Comparison of ENCODE assay signal across 1 cellular context in the genomic region with DNA sequence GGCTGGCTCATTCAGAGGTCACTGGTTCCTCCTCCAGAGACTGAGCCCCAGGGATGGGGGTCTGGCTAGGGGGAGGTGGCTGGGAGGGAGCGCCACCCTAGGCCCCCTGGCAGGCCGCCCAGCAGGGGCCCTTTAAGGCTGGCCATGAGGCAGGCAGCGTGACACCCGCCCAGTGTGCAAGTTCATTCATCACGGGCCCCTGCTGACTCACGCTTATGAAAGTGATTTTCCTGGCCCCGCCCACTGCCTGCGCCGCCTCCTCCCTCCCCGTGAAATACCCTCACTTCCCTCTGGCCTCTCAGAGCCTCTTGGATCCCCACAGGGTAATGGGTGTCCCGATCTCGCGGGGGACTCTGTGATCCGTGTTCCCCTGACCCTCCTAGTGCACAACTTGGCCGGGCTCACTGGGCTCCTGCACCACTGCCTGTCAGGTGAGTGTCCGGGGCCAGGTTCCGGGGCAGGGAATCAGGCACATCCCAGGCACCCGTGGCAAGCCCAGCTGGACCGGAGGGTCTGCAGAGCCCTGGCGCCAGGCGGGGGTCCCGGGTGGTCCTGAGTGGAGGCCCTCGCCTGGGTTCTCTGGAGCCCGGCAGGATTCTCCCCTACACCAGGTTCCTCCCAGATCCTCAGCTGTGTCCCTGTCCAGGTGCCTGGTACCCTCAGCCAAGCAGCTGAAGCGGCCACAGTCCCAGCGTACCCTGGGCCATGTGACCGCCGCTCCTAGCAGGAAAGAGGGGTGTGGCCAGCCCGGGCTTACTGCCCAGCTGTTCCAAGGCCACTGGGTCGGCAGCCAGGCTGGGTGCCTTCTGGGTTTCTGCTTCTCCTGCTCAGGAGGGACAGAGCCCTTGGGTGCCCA.
TF ChIP-seq lines count a peak whose summit lies in the region.

A gene with protein sequence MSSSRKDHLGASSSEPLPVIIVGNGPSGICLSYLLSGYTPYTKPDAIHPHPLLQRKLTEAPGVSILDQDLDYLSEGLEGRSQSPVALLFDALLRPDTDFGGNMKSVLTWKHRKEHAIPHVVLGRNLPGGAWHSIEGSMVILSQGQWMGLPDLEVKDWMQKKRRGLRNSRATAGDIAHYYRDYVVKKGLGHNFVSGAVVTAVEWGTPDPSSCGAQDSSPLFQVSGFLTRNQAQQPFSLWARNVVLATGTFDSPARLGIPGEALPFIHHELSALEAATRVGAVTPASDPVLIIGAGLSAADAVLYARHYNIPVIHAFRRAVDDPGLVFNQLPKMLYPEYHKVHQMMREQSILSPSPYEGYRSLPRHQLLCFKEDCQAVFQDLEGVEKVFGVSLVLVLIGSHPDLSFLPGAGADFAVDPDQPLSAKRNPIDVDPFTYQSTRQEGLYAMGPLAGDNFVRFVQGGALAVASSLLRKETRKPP (plus strand): TSS at position 301 of the 856 bp plus-strand sequence. CDS start 4,432 bp downstream, outside the sequence.

TF ChIP-seq in HepG2, 621 proteins besides CTCF, POLR2A, EP300 and RAD21 (continued from another document and continues in another):
- TF ChIP-seq, protein P1, sequence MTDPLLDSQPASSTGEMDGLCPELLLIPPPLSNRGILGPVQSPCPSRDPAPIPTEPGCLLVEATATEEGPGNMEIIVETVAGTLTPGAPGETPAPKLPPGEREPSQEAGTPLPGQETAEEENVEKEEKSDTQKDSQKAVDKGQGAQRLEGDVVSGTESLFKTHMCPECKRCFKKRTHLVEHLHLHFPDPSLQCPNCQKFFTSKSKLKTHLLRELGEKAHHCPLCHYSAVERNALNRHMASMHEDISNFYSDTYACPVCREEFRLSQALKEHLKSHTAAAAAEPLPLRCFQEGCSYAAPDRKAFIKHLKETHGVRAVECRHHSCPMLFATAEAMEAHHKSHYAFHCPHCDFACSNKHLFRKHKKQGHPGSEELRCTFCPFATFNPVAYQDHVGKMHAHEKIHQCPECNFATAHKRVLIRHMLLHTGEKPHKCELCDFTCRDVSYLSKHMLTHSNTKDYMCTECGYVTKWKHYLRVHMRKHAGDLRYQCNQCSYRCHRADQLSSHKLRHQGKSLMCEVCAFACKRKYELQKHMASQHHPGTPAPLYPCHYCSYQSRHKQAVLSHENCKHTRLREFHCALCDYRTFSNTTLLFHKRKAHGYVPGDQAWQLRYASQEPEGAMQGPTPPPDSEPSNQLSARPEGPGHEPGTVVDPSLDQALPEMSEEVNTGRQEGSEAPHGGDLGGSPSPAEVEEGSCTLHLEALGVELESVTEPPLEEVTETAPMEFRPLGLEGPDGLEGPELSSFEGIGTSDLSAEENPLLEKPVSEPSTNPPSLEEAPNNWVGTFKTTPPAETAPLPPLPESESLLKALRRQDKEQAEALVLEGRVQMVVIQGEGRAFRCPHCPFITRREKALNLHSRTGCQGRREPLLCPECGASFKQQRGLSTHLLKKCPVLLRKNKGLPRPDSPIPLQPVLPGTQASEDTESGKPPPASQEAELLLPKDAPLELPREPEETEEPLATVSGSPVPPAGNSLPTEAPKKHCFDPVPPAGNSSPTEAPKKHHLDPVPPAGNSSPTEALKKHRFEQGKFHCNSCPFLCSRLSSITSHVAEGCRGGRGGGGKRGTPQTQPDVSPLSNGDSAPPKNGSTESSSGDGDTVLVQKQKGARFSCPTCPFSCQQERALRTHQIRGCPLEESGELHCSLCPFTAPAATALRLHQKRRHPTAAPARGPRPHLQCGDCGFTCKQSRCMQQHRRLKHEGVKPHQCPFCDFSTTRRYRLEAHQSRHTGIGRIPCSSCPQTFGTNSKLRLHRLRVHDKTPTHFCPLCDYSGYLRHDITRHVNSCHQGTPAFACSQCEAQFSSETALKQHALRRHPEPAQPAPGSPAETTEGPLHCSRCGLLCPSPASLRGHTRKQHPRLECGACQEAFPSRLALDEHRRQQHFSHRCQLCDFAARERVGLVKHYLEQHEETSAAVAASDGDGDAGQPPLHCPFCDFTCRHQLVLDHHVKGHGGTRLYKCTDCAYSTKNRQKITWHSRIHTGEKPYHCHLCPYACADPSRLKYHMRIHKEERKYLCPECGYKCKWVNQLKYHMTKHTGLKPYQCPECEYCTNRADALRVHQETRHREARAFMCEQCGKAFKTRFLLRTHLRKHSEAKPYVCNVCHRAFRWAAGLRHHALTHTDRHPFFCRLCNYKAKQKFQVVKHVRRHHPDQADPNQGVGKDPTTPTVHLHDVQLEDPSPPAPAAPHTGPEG (CRISPR knock-in tag; IDR thresholded peaks at IDR 0.05), result peak; percentile 65; the same call in 1 of the 2 replicates
- TF ChIP-seq TAF15 (IDR thresholded peaks at IDR 0.05; ENCODE audit: low read depth, low read length, poor library complexity, severe bottlenecking) (peak; percentile 64), ZNF235 (CRISPR knock-in tag; IDR thresholded peaks at IDR 0.05; ENCODE audit: borderline replicate concordance) (0 out of 2 replicates have a peak, but pooled peaks have one; percentile 79), ZNF841 (CRISPR knock-in tag; IDR thresholded peaks at IDR 0.05; ENCODE audit: borderline replicate concordance) (no peak), MXD4 (CRISPR knock-in tag; IDR thresholded peaks at IDR 0.05) (peak; percentile 84), TMF1 (CRISPR knock-in tag; IDR thresholded peaks at IDR 0.05; ENCODE audit: low read depth) (0 out of 2 replicates have a peak, but pooled peaks have one; percentile 12), NFYB (CRISPR knock-in tag; IDR thresholded peaks at IDR 0.05) (peak; percentile 15; the same call in 1 of the 2 replicates), RFXANK (CRISPR knock-in tag; IDR thresholded peaks at IDR 0.05) (no peak), NFKB2 (CRISPR knock-in tag; IDR thresholded peaks at IDR 0.05; ENCODE audit: borderline replicate concordance) (peak; percentile 69), NR2C2 (CRISPR knock-in tag; IDR thresholded peaks at IDR 0.05; ENCODE audit: borderline replicate concordance) (peak; percentile 59; the same call in 1 of the 2 replicates), AGO1 (IDR thresholded peaks at IDR 0.05; ENCODE audit: low read depth, low read length, poor library complexity, severe bottlenecking) (peak; percentile 71), ZNF768 (CRISPR knock-in tag; IDR thresholded peaks at IDR 0.05) (0 out of 2 replicates have a peak, but pooled peaks have one; percentile 19), KAT2B (IDR thresholded peaks at IDR 0.05; ENCODE audit: borderline replicate concordance, low read depth, low read length) (no peak), ZNF501 (CRISPR knock-in tag; IDR thresholded peaks at IDR 0.05) (peak; percentile 93), HNRNPK (IDR thresholded peaks at IDR 0.05; ENCODE audit: low read depth, low read length, poor library complexity, severe bottlenecking) (no peak), ZNF616 (CRISPR knock-in tag; IDR thresholded peaks at IDR 0.05; ENCODE audit: low read depth) (no peak), ZNF615 (CRISPR knock-in tag; IDR thresholded peaks at IDR 0.05; ENCODE audit: borderline replicate concordance) (0 out of 2 replicates have a peak, but pooled peaks have one; percentile 49), ZNF326 (CRISPR knock-in tag; IDR thresholded peaks at IDR 0.05; ENCODE audit: borderline replicate concordance) (no peak), ZNF335 (CRISPR knock-in tag; IDR thresholded peaks at IDR 0.05) (peak; percentile 94; the same call in 1 of the 2 replicates), ZNF546 (CRISPR knock-in tag; conservative IDR thresholded peaks at IDR 0.05) (no peak), ZNF225 (CRISPR knock-in tag; IDR thresholded peaks at IDR 0.05) (no peak), HOXA5 (CRISPR knock-in tag; IDR thresholded peaks at IDR 0.05) (peak; percentile 76; the same call in 1 of the 2 replicates), THAP11 (CRISPR knock-in tag; IDR thresholded peaks at IDR 0.05) (peak; percentile 69), ZNF670 (CRISPR knock-in tag; IDR thresholded peaks at IDR 0.05; ENCODE audit: borderline replicate concordance) (0 out of 2 replicates have a peak, but pooled peaks have one; percentile 6), HOXA9 (CRISPR knock-in tag; IDR thresholded peaks at IDR 0.05; ENCODE audit: borderline replicate concordance) (no peak), CBX1 (IDR thresholded peaks at IDR 0.05; ENCODE audit: low read depth) (peak; percentile 78), ESRRA (CRISPR knock-in tag; IDR thresholded peaks at IDR 0.05; ENCODE audit: low read depth) (0 out of 2 replicates have a peak, but pooled peaks have one; percentile 16), ZNF337 (CRISPR knock-in tag; IDR thresholded peaks at IDR 0.05; ENCODE audit: borderline replicate concordance, low read depth) (peak; percentile 82; the same call in 1 of the 2 replicates), SUZ12 (IDR thresholded peaks at IDR 0.05; ENCODE audit: low read depth, low read length) (no peak), U2AF1 (optimal IDR thresholded peaks at IDR 0.05; ENCODE audit: low read depth, low read length) (no peak), HIVEP1 (CRISPR knock-in tag; IDR thresholded peaks at IDR 0.05) (peak; percentile 65; the same call in 1 of the 2 replicates), ZNF772 (CRISPR knock-in tag; IDR thresholded peaks at IDR 0.05) (no peak; the same call in none of the 2 replicates), REPIN1 (CRISPR knock-in tag; IDR thresholded peaks at IDR 0.05; ENCODE audit: borderline replicate concordance, low read depth) (no peak), ZNF552 (CRISPR knock-in tag; IDR thresholded peaks at IDR 0.05; ENCODE audit: borderline replicate concordance) (peak; percentile 24; the same call in 1 of the 2 replicates), ZFP1 (CRISPR knock-in tag; IDR thresholded peaks at IDR 0.05) (no peak), NRL (CRISPR knock-in tag; IDR thresholded peaks at IDR 0.05; ENCODE audit: borderline replicate concordance) (peak; percentile 55; the same call in 1 of the 2 replicates)
- TF ChIP-seq, protein P2, sequence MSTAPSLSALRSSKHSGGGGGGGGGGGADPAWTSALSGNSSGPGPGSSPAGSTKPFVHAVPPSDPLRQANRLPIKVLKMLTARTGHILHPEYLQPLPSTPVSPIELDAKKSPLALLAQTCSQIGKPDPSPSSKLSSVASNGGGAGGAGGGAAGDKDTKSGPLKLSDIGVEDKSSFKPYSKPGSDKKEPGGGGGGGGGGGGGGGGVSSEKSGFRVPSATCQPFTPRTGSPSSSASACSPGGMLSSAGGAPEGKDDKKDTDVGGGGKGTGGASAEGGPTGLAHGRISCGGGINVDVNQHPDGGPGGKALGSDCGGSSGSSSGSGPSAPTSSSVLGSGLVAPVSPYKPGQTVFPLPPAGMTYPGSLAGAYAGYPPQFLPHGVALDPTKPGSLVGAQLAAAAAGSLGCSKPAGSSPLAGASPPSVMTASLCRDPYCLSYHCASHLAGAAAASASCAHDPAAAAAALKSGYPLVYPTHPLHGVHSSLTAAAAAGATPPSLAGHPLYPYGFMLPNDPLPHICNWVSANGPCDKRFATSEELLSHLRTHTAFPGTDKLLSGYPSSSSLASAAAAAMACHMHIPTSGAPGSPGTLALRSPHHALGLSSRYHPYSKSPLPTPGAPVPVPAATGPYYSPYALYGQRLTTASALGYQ (CRISPR knock-in tag; IDR thresholded peaks at IDR 0.05), result peak; percentile 60
- TF ChIP-seq, protein P3, sequence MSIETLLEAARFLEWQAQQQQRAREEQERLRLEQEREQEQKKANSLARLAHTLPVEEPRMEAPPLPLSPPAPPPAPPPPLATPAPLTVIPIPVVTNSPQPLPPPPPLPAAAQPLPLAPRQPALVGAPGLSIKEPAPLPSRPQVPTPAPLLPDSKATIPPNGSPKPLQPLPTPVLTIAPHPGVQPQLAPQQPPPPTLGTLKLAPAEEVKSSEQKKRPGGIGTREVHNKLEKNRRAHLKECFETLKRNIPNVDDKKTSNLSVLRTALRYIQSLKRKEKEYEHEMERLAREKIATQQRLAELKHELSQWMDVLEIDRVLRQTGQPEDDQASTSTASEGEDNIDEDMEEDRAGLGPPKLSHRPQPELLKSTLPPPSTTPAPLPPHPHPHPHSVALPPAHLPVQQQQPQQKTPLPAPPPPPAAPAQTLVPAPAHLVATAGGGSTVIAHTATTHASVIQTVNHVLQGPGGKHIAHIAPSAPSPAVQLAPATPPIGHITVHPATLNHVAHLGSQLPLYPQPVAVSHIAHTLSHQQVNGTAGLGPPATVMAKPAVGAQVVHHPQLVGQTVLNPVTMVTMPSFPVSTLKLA (IDR thresholded peaks at IDR 0.05), result peak; percentile 82
- TF ChIP-seq, protein P4, sequence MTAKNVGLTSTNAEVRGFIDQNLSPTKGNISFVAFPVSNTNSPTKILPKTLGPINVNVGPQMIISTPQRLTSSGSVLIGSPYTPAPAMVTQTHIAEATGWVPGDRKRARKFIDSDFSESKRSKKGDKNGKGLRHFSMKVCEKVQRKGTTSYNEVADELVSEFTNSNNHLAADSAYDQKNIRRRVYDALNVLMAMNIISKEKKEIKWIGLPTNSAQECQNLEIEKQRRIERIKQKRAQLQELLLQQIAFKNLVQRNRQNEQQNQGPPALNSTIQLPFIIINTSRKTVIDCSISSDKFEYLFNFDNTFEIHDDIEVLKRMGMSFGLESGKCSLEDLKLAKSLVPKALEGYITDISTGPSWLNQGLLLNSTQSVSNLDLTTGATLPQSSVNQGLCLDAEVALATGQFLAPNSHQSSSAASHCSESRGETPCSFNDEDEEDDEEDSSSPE (CRISPR knock-in tag; IDR thresholded peaks at IDR 0.05), result no peak
- TF ChIP-seq, protein P5, sequence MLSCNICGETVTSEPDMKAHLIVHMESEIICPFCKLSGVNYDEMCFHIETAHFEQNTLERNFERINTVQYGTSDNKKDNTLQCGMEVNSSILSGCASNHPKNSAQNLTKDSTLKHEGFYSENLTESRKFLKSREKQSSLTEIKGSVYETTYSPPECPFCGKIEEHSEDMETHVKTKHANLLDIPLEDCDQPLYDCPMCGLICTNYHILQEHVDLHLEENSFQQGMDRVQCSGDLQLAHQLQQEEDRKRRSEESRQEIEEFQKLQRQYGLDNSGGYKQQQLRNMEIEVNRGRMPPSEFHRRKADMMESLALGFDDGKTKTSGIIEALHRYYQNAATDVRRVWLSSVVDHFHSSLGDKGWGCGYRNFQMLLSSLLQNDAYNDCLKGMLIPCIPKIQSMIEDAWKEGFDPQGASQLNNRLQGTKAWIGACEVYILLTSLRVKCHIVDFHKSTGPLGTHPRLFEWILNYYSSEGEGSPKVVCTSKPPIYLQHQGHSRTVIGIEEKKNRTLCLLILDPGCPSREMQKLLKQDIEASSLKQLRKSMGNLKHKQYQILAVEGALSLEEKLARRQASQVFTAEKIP (CRISPR knock-in tag; IDR thresholded peaks at IDR 0.05; ENCODE audit: borderline replicate concordance), result no peak
- TF ChIP-seq, protein P6, sequence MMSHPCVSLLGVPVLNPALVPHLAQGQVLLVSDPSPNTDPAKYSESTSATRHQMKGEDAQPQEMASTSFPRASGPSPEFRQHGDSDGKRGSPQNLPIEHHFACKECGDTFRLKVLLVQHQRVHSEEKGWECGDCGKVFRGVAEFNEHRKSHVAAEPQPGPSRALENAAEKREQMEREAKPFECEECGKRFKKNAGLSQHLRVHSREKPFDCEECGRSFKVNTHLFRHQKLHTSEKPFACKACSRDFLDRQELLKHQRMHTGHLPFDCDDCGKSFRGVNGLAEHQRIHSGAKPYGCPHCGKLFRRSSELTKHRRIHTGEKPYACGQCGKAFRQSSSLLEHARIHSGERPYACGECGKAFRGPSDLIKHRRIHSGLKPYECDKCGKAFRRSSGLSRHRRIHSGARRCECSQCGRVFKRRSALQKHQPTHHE (CRISPR knock-in tag; IDR thresholded peaks at IDR 0.05; ENCODE audit: borderline replicate concordance), result peak; percentile 81; the same call in 1 of the 2 replicates
- TF ChIP-seq, protein P7, sequence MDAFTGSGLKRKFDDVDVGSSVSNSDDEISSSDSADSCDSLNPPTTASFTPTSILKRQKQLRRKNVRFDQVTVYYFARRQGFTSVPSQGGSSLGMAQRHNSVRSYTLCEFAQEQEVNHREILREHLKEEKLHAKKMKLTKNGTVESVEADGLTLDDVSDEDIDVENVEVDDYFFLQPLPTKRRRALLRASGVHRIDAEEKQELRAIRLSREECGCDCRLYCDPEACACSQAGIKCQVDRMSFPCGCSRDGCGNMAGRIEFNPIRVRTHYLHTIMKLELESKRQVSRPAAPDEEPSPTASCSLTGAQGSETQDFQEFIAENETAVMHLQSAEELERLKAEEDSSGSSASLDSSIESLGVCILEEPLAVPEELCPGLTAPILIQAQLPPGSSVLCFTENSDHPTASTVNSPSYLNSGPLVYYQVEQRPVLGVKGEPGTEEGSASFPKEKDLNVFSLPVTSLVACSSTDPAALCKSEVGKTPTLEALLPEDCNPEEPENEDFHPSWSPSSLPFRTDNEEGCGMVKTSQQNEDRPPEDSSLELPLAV (CRISPR knock-in tag; conservative IDR thresholded peaks at IDR 0.05; ENCODE audit: low read depth), result no peak
